23 cellular contexts compared by ENCODE assay signal in the genomic region with DNA sequence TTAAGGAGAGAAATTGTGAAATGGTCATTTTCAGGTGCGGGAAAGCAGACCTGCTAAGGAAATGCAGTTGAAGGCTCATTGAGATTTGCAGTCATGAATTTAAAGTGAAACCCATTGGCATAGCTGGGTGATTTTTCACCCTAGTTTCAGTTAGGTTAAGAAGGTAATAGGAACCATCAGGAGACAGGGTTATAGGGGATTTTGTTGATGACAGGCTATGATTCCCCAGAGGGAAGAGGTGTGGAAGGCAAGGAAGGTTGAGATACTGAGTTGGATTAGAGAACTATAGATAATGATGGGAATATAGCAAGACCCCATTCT.
"Had no signal": no experiment of that assay in that cellular context is flagged by ENCODE, and none has a peak within 500 bp of the region (broad histone marks: within the 10 kb centered on the region; RNA-seq: fewer than 3 reads in every experiment).

No MANE protein-coding gene starts in this region.

- H3K27me3 ChIP-seq: spleen, tibial artery had no signal

- H3K4me3 ChIP-seq: coronary artery, spleen, tibial artery had no signal

- DNase-seq: activated CD4-positive, alpha-beta T cell treated with anti-CD3 and anti-CD28 coated beads for 48 hours; activated CD4-positive, CD25-positive, alpha-beta regulatory T cell; activated CD8-positive, alpha-beta memory T cell treated with anti-CD3 and anti-CD28 coated beads for 24 hours; central memory CD4-positive, alpha-beta T cell; erythroblast; head of caudate nucleus; kidney; midbrain; nephron progenitor cell; nucleus accumbens; posterior cingulate gyrus; retina; spleen; stimulated activated CD8-positive, alpha-beta memory T cell treated with anti-CD3 and anti-CD28 coated beads, Interleukin-4, amount 100 ng/mL, for 48 hours; stimulated activated naive CD4-positive, alpha-beta T cell; substantia nigra; T1000; tibial artery had no signal

- FAIRE-seq: endometrium, frontal cortex, kidney had no signal

- H3K9me3 ChIP-seq: spleen, tibial artery had no signal

- H3K27me3 Mint-ChIP-seq: brain had no signal

- H3K27ac ChIP-seq: coronary artery, tibial artery had no signal

- H3K9me3 Mint-ChIP-seq: brain, nephron progenitor cell had no signal

- ATAC-seq: left lobe of liver had no signal

- H3K4me1 Mint-ChIP-seq: brain, nephron progenitor cell had no signal

- H3K27ac Mint-ChIP-seq: brain had no signal

- H3K4me3 Mint-ChIP-seq: brain, nephron progenitor cell had no signal
